In genomic region chr9:124708633-124709032, GRCh38 we compare ENCODE assay signal across 15 cellular contexts.
A peak's percentile ranks its signal among the peaks of the same experiment; 100 is the strongest.
DNase-seq lines count a peak whose midpoint lies in the region; ATAC-seq, FAIRE-seq and TF ChIP-seq lines count a peak whose summit lies in the region.
"Had no signal": no experiment of that assay in that cellular context is flagged by ENCODE, and none has a peak within 500 bp of the region (broad histone marks: within the 10 kb centered on the region; RNA-seq: fewer than 3 reads in every experiment).

No MANE protein-coding gene starts in this region.

- intact Hi-C loops in left ventricle myocardium superior (cut with micrococcal nuclease) = no loop called here

- no peak overlapping the region for H3K4me3 ChIP-seq in fibroblast of villous mesenchyme (ENCODE audit: low read depth, low read length)
- H3K4me3 ChIP-seq: stomach had no signal

- H3K27me3 Mint-ChIP-seq in osteocyte (ENCODE audit: unreplicated experiment) = no peaks in the 10 kb centered on the region
- peaks cover 4% of the 10 kb centered on the region for H3K27me3 Mint-ChIP-seq in activated naive CD8-positive, alpha-beta T cell treated with anti-CD3 and anti-CD28 coated beads, Interleukin-2, amount 50 U/mL, for 24 hours

- peak overlapping the region; percentile 17 for H3K27ac Mint-ChIP-seq in osteocyte (ENCODE audit: unreplicated experiment)
- no peak overlapping the region for H3K27ac Mint-ChIP-seq in activated naive CD8-positive, alpha-beta T cell treated with anti-CD3 and anti-CD28 coated beads, Interleukin-2, amount 50 U/mL, for 24 hours
- H3K27ac Mint-ChIP-seq: activated T-helper 1 cell treated with anti-CD3 and anti-CD28 coated beads, Interleukin-12 subunit alpha, Interleukin-12 subunit beta, Interleukin-2, Interleukin-4 antibody, amounts not matched to agents 30 ng/mL and 10 ng/mL and 1 ng/mL, durations not matched to agents 14 hours and 24 hours and 36 hours; CD4-positive, alpha-beta T cell; T-helper 1 cell treated with Interleukin-12 subunit alpha and Interleukin-12 subunit beta and Interleukin-4 antibody, amounts not matched to agents 30 μg/mL and 1 μg/mL, for 36 hours had no signal

- no peak for TF ChIP-seq POLR2A in H54 (IDR thresholded peaks at IDR 0.05; ENCODE audit: low read depth, low read length)

- H3K36me3 Mint-ChIP-seq in osteocyte (ENCODE audit: unreplicated experiment) = peaks cover 30% of the 10 kb centered on the region
- H3K36me3 Mint-ChIP-seq in activated naive CD8-positive, alpha-beta T cell treated with anti-CD3 and anti-CD28 coated beads, Interleukin-2, amount 50 U/mL, for 24 hours (ENCODE audit: low read depth) = no peaks in the 10 kb centered on the region

- peaks cover 5% of the 10 kb centered on the region for H3K9me3 Mint-ChIP-seq in osteocyte (ENCODE audit: unreplicated experiment)
- no peaks in the 10 kb centered on the region for H3K9me3 Mint-ChIP-seq in activated naive CD8-positive, alpha-beta T cell treated with anti-CD3 and anti-CD28 coated beads, Interleukin-2, amount 50 U/mL, for 24 hours
- H3K9me3 Mint-ChIP-seq: activated T-helper 1 cell treated with anti-CD3 and anti-CD28 coated beads, Interleukin-12 subunit alpha, Interleukin-12 subunit beta, Interleukin-2, Interleukin-4 antibody, amounts not matched to agents 30 ng/mL and 10 ng/mL and 1 ng/mL, durations not matched to agents 14 hours and 24 hours and 36 hours; CD4-positive, alpha-beta T cell; T-helper 1 cell treated with Interleukin-12 subunit alpha and Interleukin-12 subunit beta and Interleukin-4 antibody, amounts not matched to agents 30 μg/mL and 1 μg/mL, for 36 hours had no signal

- peaks cover 42% of the 10 kb centered on the region for H3K4me1 Mint-ChIP-seq in osteocyte (ENCODE audit: unreplicated experiment)
- no peaks in the 10 kb centered on the region for H3K4me1 Mint-ChIP-seq in activated naive CD8-positive, alpha-beta T cell treated with anti-CD3 and anti-CD28 coated beads, Interleukin-2, amount 50 U/mL, for 24 hours

- peak; percentile 95 for FAIRE-seq in H54 (lab: Jason Lieb, UNC)

- TF ChIP-seq CTCF in fibroblast of villous mesenchyme (IDR thresholded peaks at IDR 0.05; ENCODE audit: insufficient read depth, low read depth, low read length) (no peak), osteocyte (IDR thresholded peaks at IDR 0.05) (no peak)

- H3K4me3 Mint-ChIP-seq in osteocyte (ENCODE audit: unreplicated experiment) = no peak overlapping the region
- no peak overlapping the region for H3K4me3 Mint-ChIP-seq in activated naive CD8-positive, alpha-beta T cell treated with anti-CD3 and anti-CD28 coated beads, Interleukin-2, amount 50 U/mL, for 24 hours
- H3K4me3 Mint-ChIP-seq: activated T-helper 1 cell treated with anti-CD3 and anti-CD28 coated beads, Interleukin-12 subunit alpha, Interleukin-12 subunit beta, Interleukin-2, Interleukin-4 antibody, amounts not matched to agents 30 ng/mL and 10 ng/mL and 1 ng/mL, durations not matched to agents 14 hours and 24 hours and 36 hours; CD4-positive, alpha-beta T cell; T-helper 1 cell treated with Interleukin-12 subunit alpha and Interleukin-12 subunit beta and Interleukin-4 antibody, amounts not matched to agents 30 μg/mL and 1 μg/mL, for 36 hours had no signal

- ATAC-seq in SK-N-SH treated with all-trans-retinoic acid at 6 μM for 48 hours (peak; percentile 71), left ventricle myocardium superior (no peak), GM21515 (IDR thresholded peaks at IDR 0.05; ENCODE audit: unreplicated experiment) (no peak)
- no peak for ATAC-seq in activated naive CD8-positive, alpha-beta T cell treated with anti-CD3 and anti-CD28 coated beads, Interleukin-2, amount 50 U/mL, for 24 hours
- ATAC-seq: left cardiac atrium had no signal

- no peak for DNase-seq in H54 (ENCODE audit: insufficient read length, low spot score)
- peak; percentile 33 for DNase-seq in fibroblast of villous mesenchyme (ENCODE audit: low read depth)
- no peak for DNase-seq in osteocyte (ENCODE audit: extremely low spot score, unreplicated experiment)
- DNase-seq in activated naive CD8-positive, alpha-beta T cell treated with anti-CD3 and anti-CD28 coated beads, Interleukin-2, amount 50 U/mL, for 24 hours = no peak
- no peak for DNase-seq in left ventricle myocardium superior
- DNase-seq in NCI-H345 (lab: John Stamatoyannopoulos, UW) = no peak
- DNase-seq: anterior cingulate cortex; CD4-positive, alpha-beta T cell; left cardiac atrium; NCI-H226; stomach had no signal

TF ChIP-seq in SK-N-SH treated with all-trans-retinoic acid at 6 μM for 48 hours, 23 proteins besides CTCF, POLR2A, EP300 and RAD21:
- peak; percentile 61 for TF ChIP-seq ISL1 (CRISPR knock-in tag; IDR thresholded peaks at IDR 0.05)
- peak; percentile 46 for TF ChIP-seq ZFP3 (CRISPR knock-in tag; IDR thresholded peaks at IDR 0.05)
- TF ChIP-seq SNAI2 (CRISPR knock-in tag; IDR thresholded peaks at IDR 0.05) = no peak
